8 cellular contexts compared by ENCODE assay signal in genomic region chr7:152433721-152434501, GRCh38. TPM values are rescaled to one million over a fixed set of nuclear protein-coding genes. Genes with fewer than 3 reads are reported as not detected.
DNase-seq lines count a peak whose midpoint lies in the region; ATAC-seq, FAIRE-seq and TF ChIP-seq lines count a peak whose summit lies in the region.
"Not testable (repeated sequence)": the region's sequence is repeated elsewhere in the genome, so short reads cannot be mapped to it uniquely, and the experiment has no call there.

No MANE protein-coding gene starts in this region.

- not testable (repeated sequence) for FAIRE-seq in A549 (lab: Jason Lieb, UNC)

- DNase-seq in A549 (ENCODE audit: low read depth in 1 of 2, low spot score in 1 of 2) (peak in 1 of 2 experiments; percentile 53), T-cell (peak; percentile 29 to 75 (median 62)), fibroblast of mammary gland (ENCODE audit: low read depth) (peak; percentile 38), mucosa of gallbladder (ENCODE audit: low spot score) (peak; percentile 45)
- peak; percentile 72 for DNase-seq in activated naive CD4-positive, alpha-beta T cell treated with anti-CD3 and anti-CD28 coated beads, Interleukin-2, amount 10 ng/mL, durations not matched to agents 7 days and 5 days
- DNase-seq in stimulated activated CD4-positive, alpha-beta T cell treated with anti-CD3 and anti-CD28 coated beads, Interleukin-4, amount 100 ng/mL, for 1 hour: peak; percentile 63

- peak overlapping the region; percentile 96 for H3K4me3 ChIP-seq in A549
- peak overlapping the region; percentile 71 for H3K4me3 ChIP-seq in fibroblast of mammary gland (ENCODE audit: control insufficient read depth, low read depth, low read length)

- peak overlapping the region; percentile 81 to 89 for H3K27ac Mint-ChIP-seq in T-cell
- peak overlapping the region; percentile 94 for H3K27ac Mint-ChIP-seq in activated naive CD4-positive, alpha-beta T cell treated with anti-CD3 and anti-CD28 coated beads, Interleukin-2, amount 10 ng/mL, durations not matched to agents 7 days and 5 days

- H3K9me3 Mint-ChIP-seq in T-cell; activated naive CD4-positive, alpha-beta T cell treated with anti-CD3 and anti-CD28 coated beads, Interleukin-2, amount 10 ng/mL, durations not matched to agents 7 days and 5 days: not testable (repeated sequence)

- H3K4me3 Mint-ChIP-seq in T-cell: peak overlapping the region; percentile 82 to 94 (median 85)
- H3K4me3 Mint-ChIP-seq in activated naive CD4-positive, alpha-beta T cell treated with anti-CD3 and anti-CD28 coated beads, Interleukin-2, amount 10 ng/mL, durations not matched to agents 7 days and 5 days: peak overlapping the region; percentile 84

- H3K36me3 Mint-ChIP-seq in T-cell; activated naive CD4-positive, alpha-beta T cell treated with anti-CD3 and anti-CD28 coated beads, Interleukin-2, amount 10 ng/mL, durations not matched to agents 7 days and 5 days: not testable (repeated sequence)

- ATAC-seq in A549: peak; percentile 0 to 55; a peak in 3 of 6 replicates
- peak; percentile 26 for ATAC-seq in GM19043 (IDR thresholded peaks at IDR 0.05; ENCODE audit: low read depth, unreplicated experiment)
- ATAC-seq in HG03378 (IDR thresholded peaks at IDR 0.05; ENCODE audit: unreplicated experiment): peak; percentile 37
- peak in 1 of 4 experiments; percentile 27 for ATAC-seq in T-cell (replicated peaks in 1 of 4)

- TF ChIP-seq RAD21 in A549 (conservative IDR thresholded peaks at IDR 0.05 in 1 of 2, IDR thresholded peaks at IDR 0.05 in 1 of 2): not testable (repeated sequence)

- not testable (repeated sequence) for H3K9me3 ChIP-seq in A549

- 15% methylated on average over 16 of the region's 16 CpGs for WGBS in A549 (ENCODE audit: missing lambda C conversion rate)

- POLR2A ChIA-PET in A549 (lab: Yijun Ruan, JAX): not testable (repeated sequence)
- POLR2A ChIA-PET in T-cell (lab: Charles Lee): interaction anchor here (0.5 to 1.1 kb wide), 2 partner anchors 44 to 243 kb away, joined by 3 read pairs; no protein-coding TSS in a partner anchor

- TF ChIP-seq POLR2A in A549 (IDR thresholded peaks at IDR 0.05; ENCODE audit: low read length): not testable (repeated sequence)

- H3K4me1 Mint-ChIP-seq in T-cell: peaks cover 51 to 59% (median 53%) of the 10 kb centered on the region in 3 donors
- peaks cover 32% of the 10 kb centered on the region for H3K4me1 Mint-ChIP-seq in activated naive CD4-positive, alpha-beta T cell treated with anti-CD3 and anti-CD28 coated beads, Interleukin-2, amount 10 ng/mL, durations not matched to agents 7 days and 5 days

- H3K27ac ChIP-seq in A549: peak overlapping the region; percentile 94 to 98; a peak in 4 of 6 replicates

- CTCF ChIA-PET in A549 (lab: Yijun Ruan, JAX) (interaction anchor here (1.1 to 2.4 kb wide), 2 partner anchors 92 to 98 kb away, joined by 4 to 8 read pairs; no protein-coding TSS in a partner anchor), T-cell (lab: Charles Lee) (interaction anchor here (0.6 to 1.9 kb wide), 7 partner anchors 9 to 206 kb away, joined by 3 to 7 read pairs (median 3); no protein-coding TSS in a partner anchor)
- CTCF ChIA-PET in activated naive CD4-positive, alpha-beta T cell treated with anti-CD3 and anti-CD28 coated beads, Interleukin-2, amount 10 ng/mL, durations not matched to agents 7 days and 5 days (lab: Charles Lee): interaction anchor here (1.0 kb wide), 1 partner anchor 100 kb away, joined by 3 read pairs; no protein-coding TSS in a partner anchor

- not testable (repeated sequence) for TF ChIP-seq CTCF in A549 (IDR thresholded peaks at IDR 0.05); fibroblast of mammary gland (conservative IDR thresholded peaks at IDR 0.05; ENCODE audit: control insufficient read depth, insufficient read depth, low read depth, low read length)

- peak overlapping the region; percentile 86 for H3K4me2 ChIP-seq in A549

- peaks cover 30% of the 10 kb centered on the region for H3K4me1 ChIP-seq in A549

- H3K27me3 Mint-ChIP-seq in T-cell; activated naive CD4-positive, alpha-beta T cell treated with anti-CD3 and anti-CD28 coated beads, Interleukin-2, amount 10 ng/mL, durations not matched to agents 7 days and 5 days: not testable (repeated sequence)

- TF ChIP-seq EP300 in A549 (IDR thresholded peaks at IDR 0.05): not testable (repeated sequence)

TF ChIP-seq in A549, 52 proteins besides CTCF, POLR2A, EP300 and RAD21:
- TF ChIP-seq KDM5A (IDR thresholded peaks at IDR 0.05): 0 out of 2 replicates have a peak, but pooled peaks have one; percentile 22

RNA-seq across cellular contexts. Expression of gene KMT2C, which starts 1.9 kb away (rescaled TPM):
- 13.1 and 17.7 TPM in 2 replicates for polyA plus RNA-seq in A549 (2011; rRNA removed)
- polyA plus RNA-seq in A549 (2012; cell fraction: cytosol; rRNA removed): 3.4 and 3.9 TPM in 2 replicates
- 5.8 and 9.5 TPM in 2 replicates for polyA plus RNA-seq in A549 (2012; cell fraction: nucleus; rRNA removed)
- polyA plus RNA-seq in A549 (2017; fragmentation: RNase III; extraction: RNeasy Plus Mini Kit Qiagen cat#74134 plus additional on column Dnase treatment): 4.2 to 4.5 TPM (median 4.5 TPM) in 3 replicates
- polyA minus RNA-seq in A549 (2011; rRNA and poly(A)+ RNA removed): 47.6 and 50.4 TPM in 2 replicates
- total RNA-seq in T-cell: 100 to 1,000 TPM in 3 of 5 donors, 10 to 100 TPM in 2; 90.8 to 134 (median 116) TPM
- 85.0 TPM for total RNA-seq in mucosa of gallbladder
